2 cellular contexts compared by ENCODE assay signal in the genomic region with DNA sequence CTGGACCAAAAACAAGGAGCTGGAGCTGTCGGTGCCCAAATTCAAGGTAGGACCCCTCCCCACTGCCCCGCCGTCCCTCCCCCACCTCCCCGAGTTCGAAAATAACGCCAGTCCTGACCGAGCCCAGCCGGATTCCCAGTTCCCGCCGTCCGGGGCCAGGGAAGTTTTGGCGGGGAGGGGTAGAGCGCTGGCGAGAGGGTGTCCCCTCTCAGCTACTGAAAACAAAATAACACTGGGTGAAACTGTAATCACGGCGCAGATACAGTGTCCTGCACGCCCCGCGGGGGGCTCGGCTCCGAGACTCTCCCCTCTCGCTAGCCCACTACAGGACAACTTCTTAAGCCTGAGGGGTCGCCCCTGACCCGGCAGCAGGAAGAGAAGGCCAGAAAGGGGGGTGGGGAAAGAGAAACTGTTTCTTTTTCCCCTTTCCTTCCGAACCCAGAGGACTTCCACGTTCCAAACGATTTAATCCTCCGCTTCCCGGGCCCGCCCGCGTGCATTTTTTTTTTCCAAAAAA.
TF ChIP-seq lines count a peak whose summit lies in the region.

No MANE protein-coding gene starts in this region.

TF ChIP-seq in A549, 52 proteins besides CTCF, POLR2A, EP300 and RAD21:
- no peak for TF ChIP-seq FOSL2 (IDR thresholded peaks at IDR 0.05)
- TF ChIP-seq FOSL2 (CRISPR knock-in tag; IDR thresholded peaks at IDR 0.05): no peak
- TF ChIP-seq FOXS1 (CRISPR knock-in tag; IDR thresholded peaks at IDR 0.05): no peak
- no peak for TF ChIP-seq HOXB5 (CRISPR knock-in tag; IDR thresholded peaks at IDR 0.05)
- TF ChIP-seq PHF8 (IDR thresholded peaks at IDR 0.05; ENCODE audit: borderline replicate concordance, low read depth): no peak
- no peak for TF ChIP-seq TP53 (CRISPR knock-in tag; IDR thresholded peaks at IDR 0.05)
- TF ChIP-seq NPAS2 (CRISPR knock-in tag; IDR thresholded peaks at IDR 0.05; ENCODE audit: borderline replicate concordance): no peak
- TF ChIP-seq MYC (IDR thresholded peaks at IDR 0.05; ENCODE audit: borderline replicate concordance, low read length): no peak
TF ChIP-seq in A549: peak in this region for 0.

TF ChIP-seq in HEK293, 187 proteins besides CTCF, POLR2A, EP300 and RAD21 (continues in another document):
- TF ChIP-seq SP2 (tag by site-specific recombination; IDR thresholded peaks at IDR 0.05) (peak; percentile 23; the same call in 1 of the 2 replicates), ZNF837 (tag by site-specific recombination; IDR thresholded peaks at IDR 0.05) (0 out of 2 replicates have a peak, but pooled peaks have one; percentile 73), ZNF544 (tag by site-specific recombination; IDR thresholded peaks at IDR 0.05) (no peak), PRDM1 (tag by site-specific recombination; IDR thresholded peaks at IDR 0.05) (peak; percentile 83), ZNF600 (tag by site-specific recombination; IDR thresholded peaks at IDR 0.05) (peak; percentile 53; the same call in 1 of the 2 replicates), ZNF394 (tag by site-specific recombination; IDR thresholded peaks at IDR 0.05; ENCODE audit: borderline replicate concordance) (peak; percentile 26; the same call in 1 of the 2 replicates), ZNF341 (tag by site-specific recombination; IDR thresholded peaks at IDR 0.05; ENCODE audit: low read depth) (peak; percentile 46; the same call in 1 of the 2 replicates), ZNF664 (tag by site-specific recombination; IDR thresholded peaks at IDR 0.05) (no peak), OSR2 (tag by site-specific recombination; IDR thresholded peaks at IDR 0.05) (peak; percentile 62), ZNF561 (tag by site-specific recombination; IDR thresholded peaks at IDR 0.05; ENCODE audit: borderline replicate concordance) (peak; percentile 66; the same call in 1 of the 2 replicates), GFI1B (tag by site-specific recombination; IDR thresholded peaks at IDR 0.05) (peak; percentile 44; the same call in 1 of the 2 replicates), ZNF16 (tag by site-specific recombination; IDR thresholded peaks at IDR 0.05; ENCODE audit: low read depth) (no peak), ZBTB20 (tag by site-specific recombination; IDR thresholded peaks at IDR 0.05) (peak; percentile 47; the same call in 1 of the 2 replicates), ZIC2 (tag by site-specific recombination; IDR thresholded peaks at IDR 0.05) (0 out of 2 replicates have a peak, but pooled peaks have one; percentile 15), BCL11B (tag by site-specific recombination; IDR thresholded peaks at IDR 0.05; ENCODE audit: low read depth) (peak; percentile 82; the same call in 1 of the 2 replicates), ZNF121 (tag by site-specific recombination; IDR thresholded peaks at IDR 0.05) (0 out of 2 replicates have a peak, but pooled peaks have one; percentile 15), ZNF629 (tag by site-specific recombination; IDR thresholded peaks at IDR 0.05) (0 out of 2 replicates have a peak, but pooled peaks have one; percentile 12), ZBTB8A (tag by site-specific recombination; IDR thresholded peaks at IDR 0.05) (peak; percentile 41), ZEB2 (tag by site-specific recombination; IDR thresholded peaks at IDR 0.05) (peak; percentile 57), ZNF654 (tag by site-specific recombination; IDR thresholded peaks at IDR 0.05; ENCODE audit: low read depth) (no peak), MEIS1 (CRISPR knock-in tag; IDR thresholded peaks at IDR 0.05; ENCODE audit: borderline replicate concordance) (no peak), ZNF366 (tag by site-specific recombination; conservative IDR thresholded peaks at IDR 0.05) (peak; percentile 69; the same call in 1 of the 2 replicates), KLF10 (tag by site-specific recombination; IDR thresholded peaks at IDR 0.05) (peak; percentile 59; the same call in 1 of the 2 replicates), ZNF2 (tag by site-specific recombination; IDR thresholded peaks at IDR 0.05) (0 out of 2 replicates have a peak, but pooled peaks have one; percentile 23), KLF7 (tag by site-specific recombination; IDR thresholded peaks at IDR 0.05; ENCODE audit: borderline replicate concordance) (no peak), SP7 (tag by site-specific recombination; IDR thresholded peaks at IDR 0.05) (peak; percentile 25; the same call in 1 of the 2 replicates), ZSCAN30 (tag by site-specific recombination; IDR thresholded peaks at IDR 0.05) (peak; percentile 23; the same call in 1 of the 2 replicates), KLF16 (tag by site-specific recombination; IDR thresholded peaks at IDR 0.05) (peak; percentile 35; the same call in 1 of the 2 replicates), ZNF24 (tag by site-specific recombination; IDR thresholded peaks at IDR 0.05) (0 out of 2 replicates have a peak, but pooled peaks have one; percentile 20)
- TF ChIP-seq, protein P1, sequence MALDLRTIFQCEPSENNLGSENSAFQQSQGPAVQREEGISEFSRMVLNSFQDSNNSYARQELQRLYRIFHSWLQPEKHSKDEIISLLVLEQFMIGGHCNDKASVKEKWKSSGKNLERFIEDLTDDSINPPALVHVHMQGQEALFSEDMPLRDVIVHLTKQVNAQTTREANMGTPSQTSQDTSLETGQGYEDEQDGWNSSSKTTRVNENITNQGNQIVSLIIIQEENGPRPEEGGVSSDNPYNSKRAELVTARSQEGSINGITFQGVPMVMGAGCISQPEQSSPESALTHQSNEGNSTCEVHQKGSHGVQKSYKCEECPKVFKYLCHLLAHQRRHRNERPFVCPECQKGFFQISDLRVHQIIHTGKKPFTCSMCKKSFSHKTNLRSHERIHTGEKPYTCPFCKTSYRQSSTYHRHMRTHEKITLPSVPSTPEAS (tag by site-specific recombination; IDR thresholded peaks at IDR 0.05): no peak
- TF ChIP-seq, protein P2, sequence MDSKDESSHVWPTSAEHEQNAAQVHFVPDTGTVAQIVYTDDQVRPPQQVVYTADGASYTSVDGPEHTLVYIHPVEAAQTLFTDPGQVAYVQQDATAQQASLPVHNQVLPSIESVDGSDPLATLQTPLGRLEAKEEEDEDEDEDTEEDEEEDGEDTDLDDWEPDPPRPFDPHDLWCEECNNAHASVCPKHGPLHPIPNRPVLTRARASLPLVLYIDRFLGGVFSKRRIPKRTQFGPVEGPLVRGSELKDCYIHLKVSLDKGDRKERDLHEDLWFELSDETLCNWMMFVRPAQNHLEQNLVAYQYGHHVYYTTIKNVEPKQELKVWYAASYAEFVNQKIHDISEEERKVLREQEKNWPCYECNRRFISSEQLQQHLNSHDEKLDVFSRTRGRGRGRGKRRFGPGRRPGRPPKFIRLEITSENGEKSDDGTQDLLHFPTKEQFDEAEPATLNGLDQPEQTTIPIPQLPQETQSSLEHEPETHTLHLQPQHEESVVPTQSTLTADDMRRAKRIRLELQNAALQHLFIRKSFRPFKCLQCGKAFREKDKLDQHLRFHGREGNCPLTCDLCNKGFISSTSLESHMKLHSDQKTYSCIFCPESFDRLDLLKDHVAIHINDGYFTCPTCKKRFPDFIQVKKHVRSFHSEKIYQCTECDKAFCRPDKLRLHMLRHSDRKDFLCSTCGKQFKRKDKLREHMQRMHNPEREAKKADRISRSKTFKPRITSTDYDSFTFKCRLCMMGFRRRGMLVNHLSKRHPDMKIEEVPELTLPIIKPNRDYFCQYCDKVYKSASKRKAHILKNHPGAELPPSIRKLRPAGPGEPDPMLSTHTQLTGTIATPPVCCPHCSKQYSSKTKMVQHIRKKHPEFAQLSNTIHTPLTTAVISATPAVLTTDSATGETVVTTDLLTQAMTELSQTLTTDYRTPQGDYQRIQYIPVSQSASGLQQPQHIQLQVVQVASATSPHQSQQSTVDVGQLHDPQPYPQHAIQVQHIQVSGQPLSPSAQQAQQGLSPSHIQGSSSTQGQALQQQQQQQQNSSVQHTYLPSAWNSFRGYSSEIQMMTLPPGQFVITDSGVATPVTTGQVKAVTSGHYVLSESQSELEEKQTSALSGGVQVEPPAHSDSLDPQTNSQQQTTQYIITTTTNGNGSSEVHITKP (tag by site-specific recombination; IDR thresholded peaks at IDR 0.05): peak; percentile 94
- TF ChIP-seq, protein P3, sequence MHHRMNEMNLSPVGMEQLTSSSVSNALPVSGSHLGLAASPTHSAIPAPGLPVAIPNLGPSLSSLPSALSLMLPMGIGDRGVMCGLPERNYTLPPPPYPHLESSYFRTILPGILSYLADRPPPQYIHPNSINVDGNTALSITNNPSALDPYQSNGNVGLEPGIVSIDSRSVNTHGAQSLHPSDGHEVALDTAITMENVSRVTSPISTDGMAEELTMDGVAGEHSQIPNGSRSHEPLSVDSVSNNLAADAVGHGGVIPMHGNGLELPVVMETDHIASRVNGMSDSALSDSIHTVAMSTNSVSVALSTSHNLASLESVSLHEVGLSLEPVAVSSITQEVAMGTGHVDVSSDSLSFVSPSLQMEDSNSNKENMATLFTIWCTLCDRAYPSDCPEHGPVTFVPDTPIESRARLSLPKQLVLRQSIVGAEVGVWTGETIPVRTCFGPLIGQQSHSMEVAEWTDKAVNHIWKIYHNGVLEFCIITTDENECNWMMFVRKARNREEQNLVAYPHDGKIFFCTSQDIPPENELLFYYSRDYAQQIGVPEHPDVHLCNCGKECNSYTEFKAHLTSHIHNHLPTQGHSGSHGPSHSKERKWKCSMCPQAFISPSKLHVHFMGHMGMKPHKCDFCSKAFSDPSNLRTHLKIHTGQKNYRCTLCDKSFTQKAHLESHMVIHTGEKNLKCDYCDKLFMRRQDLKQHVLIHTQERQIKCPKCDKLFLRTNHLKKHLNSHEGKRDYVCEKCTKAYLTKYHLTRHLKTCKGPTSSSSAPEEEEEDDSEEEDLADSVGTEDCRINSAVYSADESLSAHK (tag by site-specific recombination; IDR thresholded peaks at IDR 0.05): peak; percentile 100
- TF ChIP-seq, protein P4, sequence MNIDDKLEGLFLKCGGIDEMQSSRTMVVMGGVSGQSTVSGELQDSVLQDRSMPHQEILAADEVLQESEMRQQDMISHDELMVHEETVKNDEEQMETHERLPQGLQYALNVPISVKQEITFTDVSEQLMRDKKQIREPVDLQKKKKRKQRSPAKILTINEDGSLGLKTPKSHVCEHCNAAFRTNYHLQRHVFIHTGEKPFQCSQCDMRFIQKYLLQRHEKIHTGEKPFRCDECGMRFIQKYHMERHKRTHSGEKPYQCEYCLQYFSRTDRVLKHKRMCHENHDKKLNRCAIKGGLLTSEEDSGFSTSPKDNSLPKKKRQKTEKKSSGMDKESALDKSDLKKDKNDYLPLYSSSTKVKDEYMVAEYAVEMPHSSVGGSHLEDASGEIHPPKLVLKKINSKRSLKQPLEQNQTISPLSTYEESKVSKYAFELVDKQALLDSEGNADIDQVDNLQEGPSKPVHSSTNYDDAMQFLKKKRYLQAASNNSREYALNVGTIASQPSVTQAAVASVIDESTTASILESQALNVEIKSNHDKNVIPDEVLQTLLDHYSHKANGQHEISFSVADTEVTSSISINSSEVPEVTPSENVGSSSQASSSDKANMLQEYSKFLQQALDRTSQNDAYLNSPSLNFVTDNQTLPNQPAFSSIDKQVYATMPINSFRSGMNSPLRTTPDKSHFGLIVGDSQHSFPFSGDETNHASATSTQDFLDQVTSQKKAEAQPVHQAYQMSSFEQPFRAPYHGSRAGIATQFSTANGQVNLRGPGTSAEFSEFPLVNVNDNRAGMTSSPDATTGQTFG (tag by site-specific recombination; IDR thresholded peaks at IDR 0.05; ENCODE audit: borderline replicate concordance): no peak
- TF ChIP-seq, protein P5, sequence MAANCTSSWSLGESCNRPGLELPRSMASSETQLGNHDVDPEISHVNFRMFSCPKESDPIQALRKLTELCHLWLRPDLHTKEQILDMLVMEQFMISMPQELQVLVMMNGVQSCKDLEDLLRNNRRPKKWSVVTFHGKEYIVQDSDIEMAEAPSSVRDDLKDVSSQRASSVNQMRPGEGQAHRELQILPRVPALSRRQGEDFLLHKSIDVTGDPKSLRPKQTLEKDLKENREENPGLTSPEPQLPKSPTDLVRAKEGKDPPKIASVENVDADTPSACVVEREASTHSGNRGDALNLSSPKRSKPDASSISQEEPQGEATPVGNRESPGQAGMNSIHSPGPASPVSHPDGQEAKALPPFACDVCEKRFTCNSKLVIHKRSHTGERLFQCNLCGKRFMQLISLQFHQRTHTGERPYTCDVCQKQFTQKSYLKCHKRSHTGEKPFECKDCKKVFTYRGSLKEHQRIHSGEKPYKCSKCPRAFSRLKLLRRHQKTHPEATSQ (tag by site-specific recombination; IDR thresholded peaks at IDR 0.05): 0 out of 2 replicates have a peak, but pooled peaks have one; percentile 44
- TF ChIP-seq, protein P6, sequence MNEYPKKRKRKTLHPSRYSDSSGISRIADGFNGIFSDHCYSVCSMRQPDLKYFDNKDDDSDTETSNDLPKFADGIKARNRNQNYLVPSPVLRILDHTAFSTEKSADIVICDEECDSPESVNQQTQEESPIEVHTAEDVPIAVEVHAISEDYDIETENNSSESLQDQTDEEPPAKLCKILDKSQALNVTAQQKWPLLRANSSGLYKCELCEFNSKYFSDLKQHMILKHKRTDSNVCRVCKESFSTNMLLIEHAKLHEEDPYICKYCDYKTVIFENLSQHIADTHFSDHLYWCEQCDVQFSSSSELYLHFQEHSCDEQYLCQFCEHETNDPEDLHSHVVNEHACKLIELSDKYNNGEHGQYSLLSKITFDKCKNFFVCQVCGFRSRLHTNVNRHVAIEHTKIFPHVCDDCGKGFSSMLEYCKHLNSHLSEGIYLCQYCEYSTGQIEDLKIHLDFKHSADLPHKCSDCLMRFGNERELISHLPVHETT (tag by site-specific recombination; IDR thresholded peaks at IDR 0.05): 0 out of 2 replicates have a peak, but pooled peaks have one; percentile 18
- TF ChIP-seq, protein P7, sequence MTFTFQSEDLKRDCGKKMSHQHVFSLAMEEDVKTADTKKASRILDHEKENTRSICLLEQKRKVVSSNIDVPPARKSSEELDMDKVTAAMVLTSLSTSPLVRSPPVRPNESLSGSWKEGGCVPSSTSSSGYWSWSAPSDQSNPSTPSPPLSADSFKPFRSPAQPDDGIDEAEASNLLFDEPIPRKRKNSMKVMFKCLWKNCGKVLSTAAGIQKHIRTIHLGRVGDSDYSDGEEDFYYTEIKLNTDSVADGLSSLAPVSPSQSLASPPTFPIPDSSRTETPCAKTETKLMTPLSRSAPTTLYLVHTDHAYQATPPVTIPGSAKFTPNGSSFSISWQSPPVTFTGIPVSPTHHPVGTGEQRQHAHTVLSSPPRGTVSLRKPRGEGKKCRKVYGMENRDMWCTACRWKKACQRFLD (tag by site-specific recombination; IDR thresholded peaks at IDR 0.05): no peak
- TF ChIP-seq, protein P8, sequence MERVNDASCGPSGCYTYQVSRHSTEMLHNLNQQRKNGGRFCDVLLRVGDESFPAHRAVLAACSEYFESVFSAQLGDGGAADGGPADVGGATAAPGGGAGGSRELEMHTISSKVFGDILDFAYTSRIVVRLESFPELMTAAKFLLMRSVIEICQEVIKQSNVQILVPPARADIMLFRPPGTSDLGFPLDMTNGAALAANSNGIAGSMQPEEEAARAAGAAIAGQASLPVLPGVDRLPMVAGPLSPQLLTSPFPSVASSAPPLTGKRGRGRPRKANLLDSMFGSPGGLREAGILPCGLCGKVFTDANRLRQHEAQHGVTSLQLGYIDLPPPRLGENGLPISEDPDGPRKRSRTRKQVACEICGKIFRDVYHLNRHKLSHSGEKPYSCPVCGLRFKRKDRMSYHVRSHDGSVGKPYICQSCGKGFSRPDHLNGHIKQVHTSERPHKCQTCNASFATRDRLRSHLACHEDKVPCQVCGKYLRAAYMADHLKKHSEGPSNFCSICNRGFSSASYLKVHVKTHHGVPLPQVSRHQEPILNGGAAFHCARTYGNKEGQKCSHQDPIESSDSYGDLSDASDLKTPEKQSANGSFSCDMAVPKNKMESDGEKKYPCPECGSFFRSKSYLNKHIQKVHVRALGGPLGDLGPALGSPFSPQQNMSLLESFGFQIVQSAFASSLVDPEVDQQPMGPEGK (tag by site-specific recombination; IDR thresholded peaks at IDR 0.05): peak; percentile 18; the same call in 1 of the 2 replicates
